ENCODE assay signal across 17 cellular contexts in the genomic region with DNA sequence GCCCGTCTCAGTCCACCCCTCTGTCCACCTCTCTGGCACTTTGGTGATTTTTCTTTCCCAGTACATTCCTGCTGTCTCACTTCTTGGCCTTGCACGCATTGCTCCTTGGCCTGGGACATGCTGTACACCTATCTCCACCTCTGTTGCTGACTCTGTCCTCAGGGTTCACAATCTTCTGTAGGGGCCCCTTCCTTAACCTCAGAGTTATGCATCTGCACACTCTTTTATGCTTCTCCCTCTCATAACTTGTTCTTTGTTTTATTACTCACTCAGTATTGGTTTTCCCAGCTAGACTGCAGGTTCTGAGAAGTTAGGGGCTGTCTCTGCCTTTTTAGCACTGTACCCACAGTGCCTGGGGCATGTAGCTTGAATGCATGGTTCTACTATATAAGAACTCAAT.
DNase-seq lines count a peak whose midpoint lies in the region; ATAC-seq, FAIRE-seq and TF ChIP-seq lines count a peak whose summit lies in the region.
"Had no signal": no experiment of that assay in that cellular context is flagged by ENCODE, and none has a peak within 500 bp of the region (broad histone marks: within the 10 kb centered on the region; RNA-seq: fewer than 3 reads in every experiment).

No MANE protein-coding gene starts in this region.

- peaks cover 87% of the 10 kb centered on the region for H3K4me1 Mint-ChIP-seq in activated T-cell treated with anti-CD3 and anti-CD28 coated beads, Interleukin-2, amount 50 U/mL, for 24 hours (ENCODE audit: low read depth)
- peaks cover 37% of the 10 kb centered on the region for H3K4me1 Mint-ChIP-seq in astrocyte (ENCODE audit: low read depth, unreplicated experiment)

- H3K4me1 ChIP-seq in PC-3 (ENCODE audit: insufficient read depth, low read length) (peaks cover 35% of the 10 kb centered on the region), astrocyte (ENCODE audit: insufficient read depth, low read length) (peaks cover 6% of the 10 kb centered on the region), smooth muscle cell (ENCODE audit: low read depth) (peaks cover 13% of the 10 kb centered on the region), ovary (ENCODE audit: insufficient read depth) (peaks cover 5% of the 10 kb centered on the region)

- intact Hi-C loops in PC-3 (cut with micrococcal nuclease), result no loop called here
- intact Hi-C loops in sciatic nerve (cut with DNase I), result no loop called here
- intact Hi-C loops in ovary (cut with DNase I), result no loop called here

- no peak for DNase-seq in activated T-cell treated with anti-CD3 and anti-CD28 coated beads, Interleukin-2, amount 50 U/mL, for 24 hours
- no peak for DNase-seq in activated T-cell treated with anti-CD3 and anti-CD28 coated beads, Interleukin-2, amount 50 U/mL, for 1 hour
- DNase-seq in PC-3, result peak; percentile 29
- no peak for DNase-seq in astrocyte (ENCODE audit: low read depth)
- no peak for DNase-seq in smooth muscle cell (lab: John Stamatoyannopoulos, UW; ENCODE audit: unreplicated experiment)
- DNase-seq in sciatic nerve (ENCODE audit: low spot score), result no peak
- DNase-seq in ovary, result no peak
- DNase-seq: NCI-H1417; NCI-H524 treated with DMSO at 0.1 percent for 48 hours; SHP77; stimulated activated CD4-positive, alpha-beta T cell treated with anti-CD3 and anti-CD28 coated beads, Interleukin-12 subunit alpha, Interleukin-12 subunit beta, amount 100 ng/mL, for 4 hours; stomach; upper lobe of right lung had no signal

- H4K20me1 ChIP-seq in PC-3 (ENCODE audit: low read length) (no peaks in the 10 kb centered on the region), astrocyte (ENCODE audit: insufficient read depth, low read length) (peaks cover 8% of the 10 kb centered on the region), smooth muscle cell (ENCODE audit: low read depth) (peaks cover 22% of the 10 kb centered on the region)

- no peak for TF ChIP-seq EP300 in ovary (IDR thresholded peaks at IDR 0.05)

- H3K27me3 ChIP-seq in PC-3 (ENCODE audit: low read length) (no peaks in the 10 kb centered on the region), astrocyte (ENCODE audit: insufficient read depth, low read length) (no peaks in the 10 kb centered on the region), smooth muscle cell (ENCODE audit: low read depth) (no peaks in the 10 kb centered on the region), ovary (no peaks in the 10 kb centered on the region)
- H3K27me3 ChIP-seq: ascending aorta, stomach, upper lobe of right lung had no signal

- no peak for TF ChIP-seq POLR2A in ovary (IDR thresholded peaks at IDR 0.05)

- peak overlapping the region; percentile 52 for H3K4me3 Mint-ChIP-seq in activated T-cell treated with anti-CD3 and anti-CD28 coated beads, Interleukin-2, amount 50 U/mL, for 24 hours
- no peak overlapping the region for H3K4me3 Mint-ChIP-seq in astrocyte (ENCODE audit: unreplicated experiment)
- H3K4me3 Mint-ChIP-seq: neural crest cell had no signal

- H3K9me3 Mint-ChIP-seq in activated T-cell treated with anti-CD3 and anti-CD28 coated beads, Interleukin-2, amount 50 U/mL, for 24 hours, result no peaks in the 10 kb centered on the region
- H3K9me3 Mint-ChIP-seq in astrocyte (ENCODE audit: unreplicated experiment), result no peaks in the 10 kb centered on the region
- H3K9me3 Mint-ChIP-seq: neural crest cell had no signal

- no peak overlapping the region for H3K4me3 ChIP-seq in PC-3 (ENCODE audit: low read length)
- H3K4me3 ChIP-seq in astrocyte (ENCODE audit: insufficient read depth, low read depth, low read length), result no peak overlapping the region
- no peak overlapping the region for H3K4me3 ChIP-seq in smooth muscle cell
- H3K4me3 ChIP-seq in ovary, result no peak overlapping the region
- H3K4me3 ChIP-seq: ascending aorta, stomach, upper lobe of right lung had no signal

- peaks cover 59% of the 10 kb centered on the region for H3K36me3 Mint-ChIP-seq in activated T-cell treated with anti-CD3 and anti-CD28 coated beads, Interleukin-2, amount 50 U/mL, for 24 hours (ENCODE audit: low read depth)
- peaks cover 3% of the 10 kb centered on the region for H3K36me3 Mint-ChIP-seq in astrocyte (ENCODE audit: low read depth, unreplicated experiment)

- FAIRE-seq in astrocyte (lab: Jason Lieb, UNC), result no peak
- FAIRE-seq: colon had no signal

- no peaks in the 10 kb centered on the region for H3K27me3 Mint-ChIP-seq in activated T-cell treated with anti-CD3 and anti-CD28 coated beads, Interleukin-2, amount 50 U/mL, for 24 hours
- no peaks in the 10 kb centered on the region for H3K27me3 Mint-ChIP-seq in astrocyte (ENCODE audit: low read depth, unreplicated experiment)

- peak overlapping the region; percentile 97 for H3K27ac Mint-ChIP-seq in activated T-cell treated with anti-CD3 and anti-CD28 coated beads, Interleukin-2, amount 50 U/mL, for 24 hours
- no peak overlapping the region for H3K27ac Mint-ChIP-seq in astrocyte (ENCODE audit: unreplicated experiment)

- H3K9me3 ChIP-seq in PC-3 (ENCODE audit: low read length) (no peaks in the 10 kb centered on the region), astrocyte (ENCODE audit: insufficient read depth, low read depth, low read length) (no peaks in the 10 kb centered on the region), smooth muscle cell (replicated peaks; ENCODE audit: low read depth) (no peaks in the 10 kb centered on the region), ovary (no peaks in the 10 kb centered on the region)
- H3K9me3 ChIP-seq: ascending aorta, stomach, upper lobe of right lung had no signal

- H3K9ac ChIP-seq in PC-3 (ENCODE audit: low read length) (no peak overlapping the region), astrocyte (ENCODE audit: low read length) (no peak overlapping the region), smooth muscle cell (ENCODE audit: low read depth) (no peak overlapping the region)

- H3K4me2 ChIP-seq in PC-3 (ENCODE audit: low read length) (no peak overlapping the region), astrocyte (ENCODE audit: low read length) (peak overlapping the region; percentile 65), smooth muscle cell (peak overlapping the region; percentile 25)

- no peak overlapping the region for H2AFZ ChIP-seq in PC-3 (ENCODE audit: low read length)
- no peak overlapping the region for H2AFZ ChIP-seq in astrocyte (ENCODE audit: low read depth, low read length)
- no peak overlapping the region for H2AFZ ChIP-seq in smooth muscle cell (ENCODE audit: low read depth)

- no peaks in the 10 kb centered on the region for H3K36me3 ChIP-seq in PC-3 (ENCODE audit: low read depth, low read length)
- peaks cover 2% of the 10 kb centered on the region for H3K36me3 ChIP-seq in astrocyte (ENCODE audit: insufficient read depth, low read length)
- no peaks in the 10 kb centered on the region for H3K36me3 ChIP-seq in smooth muscle cell (ENCODE audit: low read depth)
- H3K36me3 ChIP-seq in ovary, result no peaks in the 10 kb centered on the region
- H3K36me3 ChIP-seq: ascending aorta, stomach, upper lobe of right lung had no signal

- POLR2A ChIA-PET in PC-3 (lab: Charles Lee; ENCODE audit: unreplicated experiment), result interaction anchor here (0.6 kb wide), 1 partner anchor 204 kb away, joined by 3 read pairs; no protein-coding TSS in a partner anchor

- no peaks in the 10 kb centered on the region for H3K9me2 ChIP-seq in PC-3 (replicated peaks; ENCODE audit: low read length)

- ATAC-seq in PC-3, result peak; percentile 18
- ATAC-seq in HG03139 (IDR thresholded peaks at IDR 0.05; ENCODE audit: unreplicated experiment), result no peak
- ATAC-seq in sciatic nerve, result no peak
- ATAC-seq: upper lobe of right lung had no signal

- no peaks in the 10 kb centered on the region for H3K79me2 ChIP-seq in PC-3 (ENCODE audit: low read length)
- peaks cover 12% of the 10 kb centered on the region for H3K79me2 ChIP-seq in astrocyte (ENCODE audit: insufficient read depth, low read length)
- peaks cover 83% of the 10 kb centered on the region for H3K79me2 ChIP-seq in smooth muscle cell (ENCODE audit: low read depth)

- 100% methylated on average over 2 of the region's 2 CpGs for WGBS in smooth muscle cell (ENCODE audit: low lambda C conversion rate)
- 94 to 97% (median 96%) methylated on average over 2 of the region's 2 CpGs for WGBS in ovary, 3 donors

- H3K27ac ChIP-seq in PC-3 (ENCODE audit: low read length) (peak overlapping the region; percentile 64), astrocyte (ENCODE audit: low read depth, low read length) (no peak overlapping the region), smooth muscle cell (ENCODE audit: low read depth) (peak overlapping the region; percentile 74), ovary (no peak overlapping the region)
- H3K27ac ChIP-seq: upper lobe of right lung had no signal

- peaks cover 5% of the 10 kb centered on the region for H3F3A ChIP-seq in PC-3 (ENCODE audit: low read length, unreplicated experiment)
- peaks cover 11% of the 10 kb centered on the region for H3F3A ChIP-seq in smooth muscle cell (ENCODE audit: low read depth)

- TF ChIP-seq CTCF in PC-3 (conservative IDR thresholded peaks at IDR 0.05; ENCODE audit: low read depth, low read length), result no peak
- TF ChIP-seq CTCF in astrocyte (IDR thresholded peaks at IDR 0.05; ENCODE audit: insufficient read depth, low read depth, low read length), result no peak
- no peak for TF ChIP-seq CTCF in smooth muscle cell (IDR thresholded peaks at IDR 0.05; ENCODE audit: borderline replicate concordance, insufficient read depth, poor library complexity, severe bottlenecking)
- no peak for TF ChIP-seq CTCF in ovary (IDR thresholded peaks at IDR 0.05)

- no TSS peak for BruUV-seq in PC-3 (replicated peaks; lab: Mats Ljungman, UMichigan)

- CTCF ChIA-PET in PC-3 (lab: Charles Lee), result no interaction called here

Comparison
In these comparisons a context has a peak if more than half of its experiments do, and no peak if none do; other contexts are left out.
1. H3K27ac ChIP-seq: peak in PC-3 (single experiment) and smooth muscle cell (single experiment); none in astrocyte (single experiment) and ovary (0 of 2).